Comparison of ENCODE assay signal across 27 cellular contexts in genomic region chr3:81951106-81951505, GRCh38.
"Had no signal": no experiment of that assay in that cellular context is flagged by ENCODE, and none has a peak within 500 bp of the region (broad histone marks: within the 10 kb centered on the region; RNA-seq: fewer than 3 reads in every experiment).

No MANE protein-coding gene starts in this region.

- H3K27me3 Mint-ChIP-seq: memory B cell; stimulated activated naive B cell treated with anti-CD40 and anti-IgM and Interleukin-4, amounts not matched to agents 10 μg/mL and 1 μg/mL and 100 μg/mL, for 72 hours; stimulated activated naive CD8-positive, alpha-beta T cell treated with anti-CD3 and anti-CD28 coated beads, Interleukin-15, Interleukin-2, amounts not matched to agents 100 ng/mL and 50 ng/mL, for 24 hours had no signal

- FAIRE-seq: endometrium, kidney had no signal

- H3K4me3 ChIP-seq: coronary artery, esophagus squamous epithelium, lung, ovary, psoas muscle, skin epidermis, spleen, suprapubic skin, transverse colon, vagina had no signal

- H3K27ac Mint-ChIP-seq: memory B cell; natural killer cell; stimulated activated naive B cell treated with anti-CD40 and anti-IgM and Interleukin-4, amounts not matched to agents 10 μg/mL and 1 μg/mL and 100 μg/mL, for 72 hours; stimulated activated naive CD8-positive, alpha-beta T cell treated with anti-CD3 and anti-CD28 coated beads, Interleukin-15, Interleukin-2, amounts not matched to agents 100 ng/mL and 50 ng/mL, for 24 hours had no signal

- H3K4me1 Mint-ChIP-seq: memory B cell; natural killer cell; stimulated activated naive B cell treated with anti-CD40 and anti-IgM and Interleukin-4, amounts not matched to agents 10 μg/mL and 1 μg/mL and 100 μg/mL, for 72 hours had no signal

- H3K4me3 Mint-ChIP-seq: memory B cell; natural killer cell; stimulated activated naive B cell treated with anti-CD40 and anti-IgM and Interleukin-4, amounts not matched to agents 10 μg/mL and 1 μg/mL and 100 μg/mL, for 72 hours; stimulated activated naive CD8-positive, alpha-beta T cell treated with anti-CD3 and anti-CD28 coated beads, Interleukin-15, Interleukin-2, amounts not matched to agents 100 ng/mL and 50 ng/mL, for 24 hours had no signal

- H3K27ac ChIP-seq: coronary artery, esophagus squamous epithelium, ovary, psoas muscle, skin epidermis, spleen, suprapubic skin, transverse colon, vagina had no signal

- H3K4me1 ChIP-seq: esophagus squamous epithelium, psoas muscle, spleen, suprapubic skin, transverse colon, vagina had no signal

- H3K9me3 Mint-ChIP-seq: stimulated activated naive CD8-positive, alpha-beta T cell treated with anti-CD3 and anti-CD28 coated beads, Interleukin-15, Interleukin-2, amounts not matched to agents 100 ng/mL and 50 ng/mL, for 24 hours had no signal

- H3K9me3 ChIP-seq: esophagus squamous epithelium, ovary, psoas muscle, spleen, suprapubic skin, transverse colon, vagina had no signal

- H3K36me3 ChIP-seq: esophagus squamous epithelium, ovary, spleen, suprapubic skin, transverse colon, vagina had no signal

- H3K27me3 ChIP-seq: esophagus squamous epithelium, ovary, spleen, suprapubic skin, transverse colon, vagina had no signal

- ATAC-seq: left lobe of liver; natural killer cell; psoas muscle; right cardiac atrium; stimulated activated naive B cell treated with anti-CD40 and anti-IgM and Interleukin-4, amounts not matched to agents 10 μg/mL and 1 μg/mL and 100 μg/mL, for 72 hours had no signal

- H3K36me3 Mint-ChIP-seq: memory B cell; natural killer cell; stimulated activated naive B cell treated with anti-CD40 and anti-IgM and Interleukin-4, amounts not matched to agents 10 μg/mL and 1 μg/mL and 100 μg/mL, for 72 hours had no signal

- DNase-seq: dermis blood vessel endothelial cell; effector memory CD4-positive, alpha-beta T cell; erythroblast; esophagus squamous epithelium; foreskin melanocyte; glutamatergic neuron; hypothalamus; kidney; natural killer cell; occipital lobe; ovary; psoas muscle; right cardiac atrium; spleen; stimulated activated CD4-positive, alpha-beta T cell treated with anti-CD3 and anti-CD28 coated beads, Interleukin-15, amount 100 ng/mL, for 24 hours; stimulated activated CD4-positive, alpha-beta T cell treated with anti-CD3 and anti-CD28 coated beads, Interleukin-2, amount 100 ng/mL, for 48 hours; stimulated activated naive B cell treated with anti-CD40 and anti-IgM and Interleukin-4, amounts not matched to agents 10 μg/mL and 1 μg/mL and 100 μg/mL, for 72 hours; transverse colon had no signal
